In genomic region chr7:45593877-45594276, GRCh38 we compare ENCODE assay signal across 1 cellular context.
TF ChIP-seq lines count a peak whose summit lies in the region.

No MANE protein-coding gene starts in this region.

TF ChIP-seq in GM23338, 12 proteins besides CTCF, POLR2A, EP300 and RAD21 (continued from another document):
- no peak for TF ChIP-seq ZNF462 (CRISPR knock-in tag; IDR thresholded peaks at IDR 0.05)
